ENCODE assay signal across 9 cellular contexts in the genomic region with DNA sequence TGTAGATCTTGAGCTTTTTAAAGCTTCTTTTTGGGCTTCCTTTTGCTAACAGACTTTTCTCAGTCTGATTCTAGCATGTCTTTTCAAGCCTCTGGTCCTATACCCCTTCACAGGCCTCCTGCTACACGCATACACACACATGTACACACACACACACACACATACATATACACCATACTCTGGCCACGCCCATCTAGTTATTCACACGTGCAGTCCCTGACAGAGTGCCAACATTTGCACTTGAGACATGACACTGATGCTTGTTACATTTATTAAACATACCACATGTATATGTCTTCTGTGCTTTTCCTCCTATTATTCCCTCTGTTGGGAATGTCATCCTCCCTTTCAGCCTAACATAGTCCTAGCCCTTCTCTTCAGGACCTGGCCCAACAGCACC.
A peak's percentile ranks its signal among the peaks of the same experiment; 100 is the strongest.
DNase-seq lines count a peak whose midpoint lies in the region; ATAC-seq and TF ChIP-seq lines count a peak whose summit lies in the region.
"Had no signal": no experiment of that assay in that cellular context is flagged by ENCODE, and none has a peak within 500 bp of the region (broad histone marks: within the 10 kb centered on the region; RNA-seq: fewer than 3 reads in every experiment).

No MANE protein-coding gene starts in this region.

- H3K36me3 Mint-ChIP-seq in neural progenitor cell, result peaks cover 9% of the 10 kb centered on the region

- peaks cover 46% of the 10 kb centered on the region for H3K4me1 Mint-ChIP-seq in neural progenitor cell

- no peak overlapping the region for H2AFZ ChIP-seq in neural progenitor cell (replicated peaks)

- no peak for TF ChIP-seq POLR2A in uterus (IDR thresholded peaks at IDR 0.05)

- H3K9me3 Mint-ChIP-seq in neural progenitor cell, result peaks cover 40% of the 10 kb centered on the region

- peak overlapping the region; percentile 68 for H3K4me2 ChIP-seq in neural progenitor cell

- no peaks in the 10 kb centered on the region for H3K27me3 ChIP-seq in right atrium auricular region
- no peaks in the 10 kb centered on the region for H3K27me3 ChIP-seq in neural progenitor cell
- no peaks in the 10 kb centered on the region for H3K27me3 ChIP-seq in uterus

- no peaks in the 10 kb centered on the region for H4K20me1 ChIP-seq in neural progenitor cell (ENCODE audit: low read depth)

- H3K27ac Mint-ChIP-seq in neural progenitor cell, result peak overlapping the region; percentile 64

- TF ChIP-seq CTCF in right atrium auricular region (IDR thresholded peaks at IDR 0.05), result no peak
- no peak for TF ChIP-seq CTCF in neural progenitor cell (IDR thresholded peaks at IDR 0.05)
- no peak for TF ChIP-seq CTCF in uterus (IDR thresholded peaks at IDR 0.05)

- DNase-seq in right atrium auricular region (ENCODE audit: low spot score) (no peak), Right ventricle myocardium inferior (ENCODE audit: missing footprints) (no peak), dermis blood vessel endothelial cell (peak; percentile 28), neural progenitor cell (ENCODE audit: low spot score) (no peak), uterus (no peak), NCI-H1436 (lab: John Stamatoyannopoulos, UW) (no peak), hepatic stellate cell (ENCODE audit: low spot score) (no peak)
- DNase-seq: NCI-H1105 had no signal

- H3K36me3 ChIP-seq in right atrium auricular region (no peaks in the 10 kb centered on the region), neural progenitor cell (peaks cover 4% of the 10 kb centered on the region), uterus (no peaks in the 10 kb centered on the region)

- H3K4me1 ChIP-seq in right atrium auricular region (peaks cover 3 to 63% of the 10 kb centered on the region in 2 donors), neural progenitor cell (peaks cover 29% of the 10 kb centered on the region), uterus (peaks cover 12 to 21% of the 10 kb centered on the region in 2 donors)

- peak overlapping the region; percentile 71 to 90 for H3K27ac ChIP-seq in right atrium auricular region
- no peak overlapping the region for H3K27ac ChIP-seq in neural progenitor cell
- H3K27ac ChIP-seq in uterus, result peak overlapping the region; percentile 81 to 82

- peak overlapping the region; percentile 4 for H3K4me3 Mint-ChIP-seq in neural progenitor cell

- H3K9me3 ChIP-seq in right atrium auricular region (peaks cover 4 to 15% of the 10 kb centered on the region in 2 donors), neural progenitor cell (ENCODE audit: low read depth) (peaks cover 12% of the 10 kb centered on the region), uterus (peaks cover 0 to 5% of the 10 kb centered on the region in 2 donors)

- intact Hi-C loops in Right ventricle myocardium inferior (cut with DNase I) (loop anchor here (5.0 kb wide), 2 partner anchors 51 to 124 kb away; no protein-coding TSS in a partner anchor), uterus (cut with DNase I; ENCODE audit: low total_unique reads) (no loop called here)

- H3F3A ChIP-seq in neural progenitor cell (ENCODE audit: low read depth), result peaks cover 26% of the 10 kb centered on the region

- H3K4me3 ChIP-seq in right atrium auricular region (no peak overlapping the region), neural progenitor cell (no peak overlapping the region), uterus (no peak overlapping the region)

- no peak overlapping the region for H3K9ac ChIP-seq in neural progenitor cell

- peaks cover 9% of the 10 kb centered on the region for H3K27me3 Mint-ChIP-seq in neural progenitor cell (ENCODE audit: insufficient read depth, low read depth)

- ATAC-seq in Right ventricle myocardium inferior (no peak), HG02571 (IDR thresholded peaks at IDR 0.05; ENCODE audit: unreplicated experiment) (no peak)

- no peaks in the 10 kb centered on the region for H3K79me2 ChIP-seq in neural progenitor cell (ENCODE audit: low read depth)
